ENCODE assay signal across 33 cellular contexts in the genomic region with DNA sequence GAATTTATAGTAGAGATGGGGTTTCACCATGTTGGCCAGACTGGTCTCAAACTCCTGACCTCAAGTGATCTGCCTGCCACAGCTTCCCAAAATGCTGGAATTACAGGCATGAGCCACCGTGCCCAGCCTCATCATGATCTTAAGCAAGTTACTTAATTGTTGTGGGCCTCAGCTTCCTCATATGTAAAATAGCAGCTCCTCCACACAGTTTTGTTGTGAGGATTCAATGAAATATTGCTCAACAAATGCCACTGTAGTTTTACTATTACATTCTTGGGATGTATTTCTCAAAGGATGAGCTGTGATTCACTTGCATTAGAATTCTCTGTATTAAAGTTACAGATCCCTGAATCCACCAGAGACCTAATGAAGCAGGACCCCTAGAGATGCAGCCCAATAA.
DNase-seq lines count a peak whose midpoint lies in the region; ATAC-seq, FAIRE-seq and TF ChIP-seq lines count a peak whose summit lies in the region.
"Had no signal": no experiment of that assay in that cellular context is flagged by ENCODE, and none has a peak within 500 bp of the region (broad histone marks: within the 10 kb centered on the region; RNA-seq: fewer than 3 reads in every experiment).

No MANE protein-coding gene starts in this region.

- H3K4me1 ChIP-seq in keratinocyte (ENCODE audit: control insufficient read depth, extremely low read depth, insufficient read depth, low read length): peaks cover 15% of the 10 kb centered on the region
- H3K4me1 ChIP-seq: upper lobe of left lung had no signal

- no peak overlapping the region for H3K4me3 ChIP-seq in AG09309 (ENCODE audit: control insufficient read depth, low read depth, low read length)
- no peak overlapping the region for H3K4me3 ChIP-seq in bronchial epithelial cell (ENCODE audit: low read depth, low read length)
- no peak overlapping the region for H3K4me3 ChIP-seq in keratinocyte (ENCODE audit: control insufficient read depth in 2 of 3, extremely low read depth in 1 of 3, insufficient read depth in 2 of 3, low read depth in 1 of 3, low read length in 3 of 3)
- H3K4me3 ChIP-seq: esophagus squamous epithelium, GM12878, upper lobe of left lung had no signal

- H3K9me3 ChIP-seq in keratinocyte (ENCODE audit: control insufficient read depth, low read depth, low read length): no peaks in the 10 kb centered on the region
- H3K9me3 ChIP-seq: esophagus squamous epithelium, upper lobe of left lung had no signal

- no peaks in the 10 kb centered on the region for H3K27me3 ChIP-seq in bronchial epithelial cell (ENCODE audit: control insufficient read depth, insufficient read depth, low read length)
- no peaks in the 10 kb centered on the region for H3K27me3 ChIP-seq in keratinocyte (ENCODE audit: control insufficient read depth, extremely low read depth, insufficient read depth, low read length)
- H3K27me3 ChIP-seq: esophagus squamous epithelium, upper lobe of left lung had no signal

- H3K4me2 ChIP-seq in keratinocyte (ENCODE audit: control insufficient read depth, extremely low read depth, insufficient read depth, low read depth, low read length): peak overlapping the region; percentile 54
- H3K4me2 ChIP-seq: KMS-11 had no signal

- CTCF ChIA-PET in activated CD4-positive, alpha-beta memory T cell treated with anti-CD3 and anti-CD28 coated beads for 36 hours (lab: Charles Lee): interaction anchor here (0.6 to 1.1 kb wide), 2 partner anchors 12 to 15 kb away, joined by 3 to 4 read pairs; no protein-coding TSS in a partner anchor

- no peaks in the 10 kb centered on the region for H3K36me3 ChIP-seq in bronchial epithelial cell (ENCODE audit: control insufficient read depth, insufficient read depth, low read length)
- H3K36me3 ChIP-seq in keratinocyte (ENCODE audit: control insufficient read depth in 2 of 2, extremely low read depth in 1 of 2, insufficient read depth in 2 of 2, low read length in 2 of 2): no peaks in the 10 kb centered on the region

- no peak for TF ChIP-seq CTCF in AG09309 (IDR thresholded peaks at IDR 0.05; ENCODE audit: control insufficient read depth, insufficient read depth, low read depth, low read length, missing control alignments)
- TF ChIP-seq CTCF in bronchial epithelial cell (IDR thresholded peaks at IDR 0.05; ENCODE audit: insufficient read depth, low read length, severe bottlenecking): no peak
- TF ChIP-seq CTCF in keratinocyte (optimal IDR thresholded peaks at IDR 0.05 in 1 of 3, IDR thresholded peaks at IDR 0.05 in 1 of 3, conservative IDR thresholded peaks at IDR 0.05 in 1 of 3; ENCODE audit: extremely low read depth in 1 of 3, insufficient read depth in 2 of 3, low read length in 3 of 3): no peak

- ATAC-seq in naive thymus-derived CD8-positive, alpha-beta T cell: no peak
- ATAC-seq: activated CD4-positive, alpha-beta T cell treated with anti-CD3 and anti-CD28 coated beads for 36 hours; GM12878; left lobe of liver; Panc1; sciatic nerve had no signal

- no peaks in the 10 kb centered on the region for H3K79me2 ChIP-seq in keratinocyte (ENCODE audit: control insufficient read depth, insufficient read depth, low read length)
- H3K79me2 ChIP-seq: parathyroid adenoma had no signal

- H4K20me1 ChIP-seq in keratinocyte (ENCODE audit: control insufficient read depth, extremely low read depth, insufficient read depth, low read length): no peaks in the 10 kb centered on the region

- no peak overlapping the region for H2AFZ ChIP-seq in keratinocyte (ENCODE audit: control insufficient read depth, low read length)
- H2AFZ ChIP-seq: parathyroid adenoma had no signal

- H3K4me3 Mint-ChIP-seq in activated CD4-positive, alpha-beta memory T cell treated with anti-CD3 and anti-CD28 coated beads for 36 hours: no peak overlapping the region
- H3K4me3 Mint-ChIP-seq in naive thymus-derived CD8-positive, alpha-beta T cell: no peak overlapping the region
- H3K4me3 Mint-ChIP-seq: activated CD4-positive, alpha-beta T cell treated with anti-CD3 and anti-CD28 coated beads for 36 hours; activated T-helper 1 cell treated with anti-CD3 and anti-CD28 coated beads, Interleukin-12 subunit alpha, Interleukin-12 subunit beta, Interleukin-2, Interleukin-4 antibody, amounts not matched to agents 30 ng/mL and 10 ng/mL and 1 ng/mL, durations not matched to agents 14 hours and 24 hours and 36 hours; CD4-positive, alpha-beta memory T cell; central memory CD8-positive, alpha-beta T cell; mesothelial cell of epicardium; nephron had no signal

- DNase-seq in AG09309 (ENCODE audit: low read depth) (peak; percentile 60), HS-5 (ENCODE audit: low read depth) (peak; percentile 8), bronchial epithelial cell (ENCODE audit: low read depth) (peak; percentile 62), keratinocyte (ENCODE audit: low read depth, low spot score) (no peak), NCI-H510A treated with DMSO at 0.1 percent for 48 hours (lab: John Stamatoyannopoulos, UW) (no peak)
- DNase-seq in activated CD4-positive, alpha-beta memory T cell treated with anti-CD3 and anti-CD28 coated beads for 36 hours: no peak
- DNase-seq in activated CD4-positive, alpha-beta T cell treated with anti-CD3 and anti-CD28 coated beads for 1 hour: no peak
- DNase-seq in naive thymus-derived CD8-positive, alpha-beta T cell: no peak
- DNase-seq: ACHN; activated CD4-positive, alpha-beta T cell treated with anti-CD3 and anti-CD28 coated beads for 36 hours; activated naive CD4-positive, alpha-beta T cell treated with anti-CD3 and anti-CD28 coated beads, Interleukin-2, amount 50 U/mL, for 16 hours; aorta; CD4-positive, alpha-beta memory T cell; esophagus squamous epithelium; GF-D8; NCI-H1048; NCI-H1930; NCI-H345; SIG-M5; stimulated activated CD4-positive, alpha-beta T cell treated with anti-CD3 and anti-CD28 coated beads, Interleukin-15, amount 100 ng/mL, for 24 hours; stimulated activated CD8-positive, alpha-beta memory T cell treated with anti-CD3 and anti-CD28 coated beads, Interleukin-4, amount 100 ng/mL, for 48 hours; T-helper 1 cell; upper lobe of left lung had no signal

- H3K4me1 Mint-ChIP-seq in activated CD4-positive, alpha-beta memory T cell treated with anti-CD3 and anti-CD28 coated beads for 36 hours (ENCODE audit: low read depth): no peaks in the 10 kb centered on the region
- no peaks in the 10 kb centered on the region for H3K4me1 Mint-ChIP-seq in naive thymus-derived CD8-positive, alpha-beta T cell
- H3K4me1 Mint-ChIP-seq: activated CD4-positive, alpha-beta T cell treated with anti-CD3 and anti-CD28 coated beads for 36 hours; CD4-positive, alpha-beta memory T cell; central memory CD8-positive, alpha-beta T cell; nephron had no signal

- dilution Hi-C loops in keratinocyte (cut with MboI; ENCODE audit: extremely low pct_ligation_motif_present, low sequenced_read_pairs): no loop called here

- intact Hi-C loops in activated CD4-positive, alpha-beta memory T cell treated with anti-CD3 and anti-CD28 coated beads for 36 hours (cut with micrococcal nuclease): no loop called here

- H3K9me1 ChIP-seq in keratinocyte (ENCODE audit: control insufficient read depth, extremely low read depth, insufficient read depth, low read length): no peaks in the 10 kb centered on the region

- no peaks in the 10 kb centered on the region for H3K36me3 Mint-ChIP-seq in activated CD4-positive, alpha-beta memory T cell treated with anti-CD3 and anti-CD28 coated beads for 36 hours
- no peaks in the 10 kb centered on the region for H3K36me3 Mint-ChIP-seq in naive thymus-derived CD8-positive, alpha-beta T cell
- H3K36me3 Mint-ChIP-seq: CD4-positive, alpha-beta memory T cell had no signal

- peaks cover 5% of the 10 kb centered on the region for H3K27me3 Mint-ChIP-seq in activated CD4-positive, alpha-beta memory T cell treated with anti-CD3 and anti-CD28 coated beads for 36 hours
- H3K27me3 Mint-ChIP-seq in naive thymus-derived CD8-positive, alpha-beta T cell: peaks cover 2 to 14% (median 6%) of the 10 kb centered on the region in 5 donors
- H3K27me3 Mint-ChIP-seq: central memory CD8-positive, alpha-beta T cell had no signal

- FAIRE-seq in bronchial epithelial cell (lab: Jason Lieb, UNC): no peak
- no peak for FAIRE-seq in keratinocyte (lab: Jason Lieb, UNC)
- FAIRE-seq: GM12878 had no signal

- H3K9me3 Mint-ChIP-seq in activated CD4-positive, alpha-beta memory T cell treated with anti-CD3 and anti-CD28 coated beads for 36 hours: peaks cover 4% of the 10 kb centered on the region
- H3K9me3 Mint-ChIP-seq in naive thymus-derived CD8-positive, alpha-beta T cell: peaks cover 0 to 9% (median 2%) of the 10 kb centered on the region in 9 donors
- H3K9me3 Mint-ChIP-seq: activated T-helper 1 cell treated with anti-CD3 and anti-CD28 coated beads, Interleukin-12 subunit alpha, Interleukin-12 subunit beta, Interleukin-2, Interleukin-4 antibody, amounts not matched to agents 30 ng/mL and 10 ng/mL and 1 ng/mL, durations not matched to agents 14 hours and 24 hours and 36 hours; central memory CD8-positive, alpha-beta T cell had no signal

- POLR2A ChIA-PET in activated CD4-positive, alpha-beta memory T cell treated with anti-CD3 and anti-CD28 coated beads for 36 hours (lab: Charles Lee): no interaction called here
- POLR2A ChIA-PET in naive thymus-derived CD8-positive, alpha-beta T cell (lab: Charles Lee): no interaction called here

- no peak overlapping the region for H3K27ac Mint-ChIP-seq in activated CD4-positive, alpha-beta memory T cell treated with anti-CD3 and anti-CD28 coated beads for 36 hours
- no peak overlapping the region for H3K27ac Mint-ChIP-seq in naive thymus-derived CD8-positive, alpha-beta T cell
- H3K27ac Mint-ChIP-seq: activated CD4-positive, alpha-beta T cell treated with anti-CD3 and anti-CD28 coated beads for 36 hours; activated T-helper 1 cell treated with anti-CD3 and anti-CD28 coated beads, Interleukin-12 subunit alpha, Interleukin-12 subunit beta, Interleukin-2, Interleukin-4 antibody, amounts not matched to agents 30 ng/mL and 10 ng/mL and 1 ng/mL, durations not matched to agents 14 hours and 24 hours and 36 hours; CD4-positive, alpha-beta memory T cell had no signal

- H3K9ac ChIP-seq in keratinocyte (ENCODE audit: control insufficient read depth, extremely low read depth, insufficient read depth, low read length): no peak overlapping the region
- H3K9ac ChIP-seq: KMS-11, parathyroid adenoma had no signal

- H3K27ac ChIP-seq in keratinocyte (ENCODE audit: control insufficient read depth, insufficient read depth, low read length): no peak overlapping the region
- H3K27ac ChIP-seq: KMS-11, parathyroid adenoma, upper lobe of left lung had no signal

Comparison
In these comparisons a context has a peak if more than half of its experiments do, and no peak if none do; other contexts are left out.
1. DNase-seq: peak in AG09309 (single experiment), HS-5 (single experiment) and bronchial epithelial cell (single experiment); none in keratinocyte (single experiment), activated CD4-positive, alpha-beta memory T cell treated with anti-CD3 and anti-CD28 coated beads for 36 hours (single experiment), activated CD4-positive, alpha-beta T cell treated with anti-CD3 and anti-CD28 coated beads for 1 hour (single experiment), NCI-H510A treated with DMSO at 0.1 percent for 48 hours (single experiment) and naive thymus-derived CD8-positive, alpha-beta T cell (0 of 10).